8 cellular contexts compared by ENCODE assay signal in the genomic region with DNA sequence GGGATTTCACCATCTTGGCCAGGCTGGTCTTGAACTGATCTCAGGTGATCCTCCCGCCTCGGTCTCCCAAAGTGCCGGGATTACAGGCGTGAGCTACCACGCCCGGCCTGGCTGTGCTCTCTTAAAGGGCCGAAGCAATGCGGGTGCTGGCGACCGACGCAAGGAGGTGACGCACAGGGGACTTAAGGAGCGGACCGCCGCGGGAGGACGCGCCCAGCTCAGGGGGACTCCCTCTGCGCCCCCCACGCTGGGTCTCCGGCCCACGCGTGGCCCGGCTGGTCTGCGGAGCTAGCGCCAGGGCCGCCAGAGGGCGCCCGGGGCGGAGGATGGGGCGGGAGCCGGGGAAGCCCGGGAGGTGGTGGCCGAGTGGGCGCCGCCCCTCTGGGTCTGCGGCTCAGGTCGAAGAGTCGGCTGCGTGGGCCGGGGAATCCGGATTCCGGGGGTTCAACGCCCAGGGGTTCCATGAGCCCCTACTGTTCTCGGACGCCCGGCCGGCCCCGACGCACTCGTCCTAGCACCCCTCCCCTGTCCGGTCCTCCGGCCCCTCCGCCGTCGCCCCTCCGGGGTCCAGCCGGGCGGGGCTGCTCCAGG. TPM values are rescaled to one million over a fixed set of nuclear protein-coding genes. Genes with fewer than 3 reads are reported as not detected.
A peak's percentile ranks its signal among the peaks of the same experiment; 100 is the strongest.
DNase-seq lines count a peak whose midpoint lies in the region; ATAC-seq, FAIRE-seq and TF ChIP-seq lines count a peak whose summit lies in the region.

No MANE protein-coding gene starts in this region.

- ATAC-seq in HG03442 (IDR thresholded peaks at IDR 0.05; ENCODE audit: unreplicated experiment) (peak; percentile 70), Panc1 (peak; percentile 91)
- ATAC-seq in stimulated activated naive CD8-positive, alpha-beta T cell treated with anti-CD3 and anti-CD28 coated beads, Interleukin-15, amount 100 ng/mL, for 72 hours = peak; percentile 84

- peaks cover 9% of the 10 kb centered on the region for H3K4me1 Mint-ChIP-seq in nephron
- H3K4me1 Mint-ChIP-seq in stimulated activated naive CD8-positive, alpha-beta T cell treated with anti-CD3 and anti-CD28 coated beads, Interleukin-15, amount 100 ng/mL, for 72 hours = peaks cover 37% of the 10 kb centered on the region

- DNase-seq in BJ (ENCODE audit: low read depth) (no peak), GM19239 (ENCODE audit: insufficient read length, low spot score) (peak; percentile 93), Panc1 (ENCODE audit: low read depth, low spot score) (no peak), fibroblast of peridontal ligament (ENCODE audit: extremely low read depth) (peak; percentile 38)
- peak; percentile 27 to 51 for DNase-seq in activated T-helper 1 cell treated with anti-CD3 and anti-CD28 coated beads, Interleukin-2, amount 50 U/mL, for 16 hours (ENCODE audit: low read depth in 1 of 2, low spot score in 1 of 2)
- peak; percentile 76 to 78 for DNase-seq in stimulated activated naive CD8-positive, alpha-beta T cell treated with anti-CD3 and anti-CD28 coated beads, Interleukin-15, amount 100 ng/mL, for 72 hours

- TF ChIP-seq CTCF in BJ (IDR thresholded peaks at IDR 0.05; ENCODE audit: insufficient read depth, low read depth, low read length) (peak; percentile 60), Panc1 (IDR thresholded peaks at IDR 0.05) (peak; percentile 91), nephron (IDR thresholded peaks at IDR 0.05; ENCODE audit: unreplicated experiment in 3 of 3) (peak; percentile 78 to 93 (median 83))

- CTCF ChIA-PET in BJ (lab: Yijun Ruan, JAX) = interaction anchor here (0.6 to 4.9 kb wide), 30 partner anchors 9 to 215 kb away, joined by 3 to 50 read pairs (median 4); a partner anchor contains a TSS
- CTCF ChIA-PET in Panc1 (lab: Charles Lee) = interaction anchor here (0.7 to 1.7 kb wide), 5 partner anchors 9 to 235 kb away, joined by 3 to 13 read pairs (median 5); no protein-coding TSS in a partner anchor

- FAIRE-seq in GM19239 (lab: Jason Lieb, UNC) = no peak

- POLR2A ChIA-PET in BJ (lab: Charles Lee) = no interaction called here
- POLR2A ChIA-PET in Panc1 (lab: Charles Lee) = interaction anchor here (0.6 to 0.7 kb wide), 3 partner anchors 30 to 38 kb away, joined by 5 to 17 read pairs (median 7); a partner anchor contains a TSS

- H3K27ac ChIP-seq in Panc1 (ENCODE audit: low read length) = peak overlapping the region; percentile 29; the same call in 1 of the 2 replicates

- H3K4me3 ChIP-seq in BJ (ENCODE audit: low read depth, low read length) (peak overlapping the region; percentile 60), Panc1 (ENCODE audit: low read depth in 2 of 2, low read length in 2 of 2) (peak overlapping the region; percentile 64 to 65)

- peaks cover 5% of the 10 kb centered on the region for H3K36me3 Mint-ChIP-seq in nephron (ENCODE audit: low read depth)

- intact Hi-C loops in Panc1 (cut with micrococcal nuclease; ENCODE audit: unreplicated experiment) = no loop called here

- no TSS peak for BruUV-seq in Panc1 (replicated peaks; lab: Mats Ljungman, UMichigan)

- peaks cover 6% of the 10 kb centered on the region for H3K27me3 ChIP-seq in BJ (ENCODE audit: control insufficient read depth, insufficient read depth, low read length)
- H3K27me3 ChIP-seq in Panc1 (ENCODE audit: control insufficient read depth, insufficient read depth, low read length) = no peaks in the 10 kb centered on the region

- H3K4me3 Mint-ChIP-seq in nephron = peak overlapping the region; percentile 80 to 86 (median 84)
- H3K4me3 Mint-ChIP-seq in stimulated activated naive CD8-positive, alpha-beta T cell treated with anti-CD3 and anti-CD28 coated beads, Interleukin-15, amount 100 ng/mL, for 72 hours = peak overlapping the region; percentile 78 to 89

- no peaks in the 10 kb centered on the region for H3K9me3 Mint-ChIP-seq in nephron
- H3K9me3 Mint-ChIP-seq in stimulated activated naive CD8-positive, alpha-beta T cell treated with anti-CD3 and anti-CD28 coated beads, Interleukin-15, amount 100 ng/mL, for 72 hours = no peaks in the 10 kb centered on the region

- peaks cover 4% of the 10 kb centered on the region for H3K4me1 ChIP-seq in Panc1 (ENCODE audit: control insufficient read depth, insufficient read depth, low read length)

- in situ Hi-C loops in Panc1 (cut with HindIII; ENCODE audit: low pct_unique_long_range_greater_than_20kb, low sequenced_read_pairs) = no loop called here

- H3K36me3 ChIP-seq in BJ (ENCODE audit: control insufficient read depth, insufficient read depth, low read length) (peaks cover 13% of the 10 kb centered on the region), Panc1 (ENCODE audit: control insufficient read depth, insufficient read depth, low read length) (no peaks in the 10 kb centered on the region)

- peak overlapping the region in 1 of 3 experiments; percentile 74 for H3K27ac Mint-ChIP-seq in nephron
- peak overlapping the region in 1 of 2 donors; percentile 63 for H3K27ac Mint-ChIP-seq in stimulated activated naive CD8-positive, alpha-beta T cell treated with anti-CD3 and anti-CD28 coated beads, Interleukin-15, amount 100 ng/mL, for 72 hours

- H3K27me3 Mint-ChIP-seq in nephron (ENCODE audit: low read depth) = peaks cover 4% of the 10 kb centered on the region
- peaks cover 53% of the 10 kb centered on the region for H3K27me3 Mint-ChIP-seq in stimulated activated naive CD8-positive, alpha-beta T cell treated with anti-CD3 and anti-CD28 coated beads, Interleukin-15, amount 100 ng/mL, for 72 hours

- no peaks in the 10 kb centered on the region for H3K9me3 ChIP-seq in Panc1 (ENCODE audit: control insufficient read depth, insufficient read depth, low read depth, low read length)

RNA-seq across cellular contexts. Expression of a gene that starts 0.5 kb away (rescaled TPM):
- 193 and 309 TPM in 2 replicates for polyA plus RNA-seq in BJ (2011; rRNA removed)
- polyA minus RNA-seq in BJ (2011; rRNA and poly(A)+ RNA removed) = 64.1 and 103 TPM in 2 replicates
- total RNA-seq in Panc1 (2021; ENCODE audit: unreplicated experiment) = 11.3 TPM
- 22.5 TPM for polyA plus RNA-seq in Panc1 (2012; ENCODE audit: insufficient read length)

RNA-seq across cellular contexts. Expression of a gene that starts 35.7 kb away (rescaled TPM):
- 16.3 and 21.5 TPM in 2 replicates for polyA plus RNA-seq in BJ (2011; rRNA removed)
- polyA minus RNA-seq in BJ (2011; rRNA and poly(A)+ RNA removed) = 9.3 and 12.7 TPM in 2 replicates
- total RNA-seq in Panc1 (2021; ENCODE audit: unreplicated experiment) = 36.8 TPM
- polyA plus RNA-seq in Panc1 (2012; ENCODE audit: insufficient read length) = 36.0 TPM

RNA-seq across cellular contexts. Expression of a gene that starts 49.0 kb away (rescaled TPM):
- 68.7 and 95.7 TPM in 2 replicates for polyA plus RNA-seq in BJ (2011; rRNA removed)
- 33.4 and 58.1 TPM in 2 replicates for polyA minus RNA-seq in BJ (2011; rRNA and poly(A)+ RNA removed)
- total RNA-seq in Panc1 (2021; ENCODE audit: unreplicated experiment) = 45.4 TPM
- polyA plus RNA-seq in Panc1 (2012; ENCODE audit: insufficient read length) = 37.8 TPM

Comparison
In these comparisons a context has a peak if more than half of its experiments do, and no peak if none do; other contexts are left out.
1. DNase-seq: peak in GM19239 (single experiment), activated T-helper 1 cell treated with anti-CD3 and anti-CD28 coated beads, Interleukin-2, amount 50 U/mL, for 16 hours (2 of 2), fibroblast of peridontal ligament (single experiment) and stimulated activated naive CD8-positive, alpha-beta T cell treated with anti-CD3 and anti-CD28 coated beads, Interleukin-15, amount 100 ng/mL, for 72 hours (2 of 2); none in BJ (single experiment) and Panc1 (single experiment).
2. Peak in every context shown above with its lines, with median percentiles within 50 percentile points of each other: CTCF ChIP-seq and ATAC-seq.